ENCODE assay signal across 23 cellular contexts in genomic region chr2:170670651-170671050, GRCh38. TPM values are rescaled to one million over a fixed set of nuclear protein-coding genes. Genes with fewer than 3 reads are reported as not detected.
"Had no signal": no experiment of that assay in that cellular context is flagged by ENCODE, and none has a peak within 500 bp of the region (broad histone marks: within the 10 kb centered on the region; RNA-seq: fewer than 3 reads in every experiment).

No MANE protein-coding gene starts in this region.

- H3K27me3 ChIP-seq: colonic mucosa, esophagus muscularis mucosa, gastrocnemius medialis had no signal

- H3K27ac ChIP-seq: colonic mucosa, coronary artery, dorsolateral prefrontal cortex, epithelial cell of prostate, esophagus muscularis mucosa, esophagus squamous epithelium, foreskin keratinocyte, gastrocnemius medialis, gastroesophageal sphincter, heart left ventricle, heart right ventricle had no signal

- DNase-seq: colonic mucosa; cortex of kidney; dermis blood vessel endothelial cell; dorsolateral prefrontal cortex; effector CD8-positive, alpha-beta T cell; effector memory CD4-positive, alpha-beta T cell; effector memory CD8-positive, alpha-beta T cell; endodermal cell; erythroblast; esophagus squamous epithelium; foreskin fibroblast; foreskin keratinocyte; foreskin melanocyte; gastrocnemius medialis; glutamatergic neuron; heart left ventricle; heart right ventricle had no signal

- H3K4me3 ChIP-seq: colonic mucosa, coronary artery, dorsolateral prefrontal cortex, esophagus muscularis mucosa, esophagus squamous epithelium, gastrocnemius medialis, gastroesophageal sphincter, heart left ventricle, heart right ventricle had no signal

- H3K9me3 ChIP-seq: colonic mucosa, esophagus muscularis mucosa, esophagus squamous epithelium, gastrocnemius medialis, gastroesophageal sphincter, heart left ventricle, heart right ventricle had no signal

- H3K4me1 ChIP-seq: colonic mucosa, esophagus muscularis mucosa, esophagus squamous epithelium, foreskin keratinocyte, gastrocnemius medialis, gastroesophageal sphincter, heart left ventricle, heart right ventricle had no signal

- H3K36me3 ChIP-seq: colonic mucosa, esophagus muscularis mucosa, esophagus squamous epithelium, gastrocnemius medialis, gastroesophageal sphincter, heart left ventricle, heart right ventricle had no signal

RNA-seq across cellular contexts. Expression of gene SP5, which starts 44.5 kb away (rescaled TPM):
- polyA plus RNA-seq: endothelial cell of umbilical vein, fibroblast of lung had no signal
